ENCODE assay signal across 8 cellular contexts in genomic region chrX:39613508-39613921, GRCh38.
A peak's percentile ranks its signal among the peaks of the same experiment; 100 is the strongest.
DNase-seq lines count a peak whose midpoint lies in the region; ATAC-seq and TF ChIP-seq lines count a peak whose summit lies in the region.

No MANE protein-coding gene starts in this region.

- peaks cover 37% of the 10 kb centered on the region for H3K4me1 ChIP-seq in iPS-18a (ENCODE audit: control insufficient read depth, low read depth, low read length)

- no peaks in the 10 kb centered on the region for H3K9me3 ChIP-seq in iPS-18a (ENCODE audit: control insufficient read depth, low read depth, low read length)

- peaks cover 21% of the 10 kb centered on the region for H3K4me1 Mint-ChIP-seq in T-helper 1 cell treated with Interleukin-12 subunit alpha and Interleukin-12 subunit beta and Interleukin-4 antibody, amounts not matched to agents 30 μg/mL and 1 μg/mL, for 36 hours (ENCODE audit: low read depth)

- no peaks in the 10 kb centered on the region for H3K27me3 Mint-ChIP-seq in T-helper 1 cell treated with Interleukin-12 subunit alpha and Interleukin-12 subunit beta and Interleukin-4 antibody, amounts not matched to agents 30 μg/mL and 1 μg/mL, for 36 hours (ENCODE audit: low read depth)

- no peaks in the 10 kb centered on the region for H3K9me3 Mint-ChIP-seq in T-helper 1 cell treated with Interleukin-12 subunit alpha and Interleukin-12 subunit beta and Interleukin-4 antibody, amounts not matched to agents 30 μg/mL and 1 μg/mL, for 36 hours

- peak overlapping the region; percentile 3 for H3K27ac ChIP-seq in iPS-18a (ENCODE audit: low read length)

- ATAC-seq in GM21619 (IDR thresholded peaks at IDR 0.05; ENCODE audit: unreplicated experiment) = no peak

- H3K36me3 Mint-ChIP-seq in T-helper 1 cell treated with Interleukin-12 subunit alpha and Interleukin-12 subunit beta and Interleukin-4 antibody, amounts not matched to agents 30 μg/mL and 1 μg/mL, for 36 hours (ENCODE audit: low read depth) = no peaks in the 10 kb centered on the region

- TF ChIP-seq CTCF in foreskin fibroblast (IDR thresholded peaks at IDR 0.05; ENCODE audit: low read depth, low read length) = no peak

- peaks cover 7% of the 10 kb centered on the region for H3K27me3 ChIP-seq in iPS-18a (ENCODE audit: control insufficient read depth, insufficient read depth, low read length)

- no peaks in the 10 kb centered on the region for H3K36me3 ChIP-seq in iPS-18a (ENCODE audit: control insufficient read depth, low read depth, low read length)

- H3K4me3 ChIP-seq in iPS-18a (ENCODE audit: low read length) = peak overlapping the region; percentile 56
- no peak overlapping the region for H3K4me3 ChIP-seq in foreskin fibroblast (ENCODE audit: low read depth in 1 of 2, low read length in 2 of 2)

- peak overlapping the region; percentile 70 for H3K27ac Mint-ChIP-seq in T-helper 1 cell treated with Interleukin-12 subunit alpha and Interleukin-12 subunit beta and Interleukin-4 antibody, amounts not matched to agents 30 μg/mL and 1 μg/mL, for 36 hours

- H3K4me3 Mint-ChIP-seq in T-helper 1 cell treated with Interleukin-12 subunit alpha and Interleukin-12 subunit beta and Interleukin-4 antibody, amounts not matched to agents 30 μg/mL and 1 μg/mL, for 36 hours = peak overlapping the region; percentile 81

- DNase-seq in T-helper 1 cell (no peak), NCI-H146 (lab: John Stamatoyannopoulos, UW) (peak; percentile 83), foreskin fibroblast (no peak)
- peak; percentile 53 for DNase-seq in activated CD8-positive, alpha-beta memory T cell treated with anti-CD3 and anti-CD28 coated beads, Interleukin-2, amount 50 U/mL, for 48 hours
- peak; percentile 1 for DNase-seq in stimulated activated CD8-positive, alpha-beta memory T cell treated with anti-CD3 and anti-CD28 coated beads, Interleukin-12 subunit alpha, Interleukin-12 subunit beta, amount 100 ng/mL, for 4 hours (ENCODE audit: low read depth)

- H3K9ac ChIP-seq in iPS-18a (ENCODE audit: low read length) = peak overlapping the region; percentile 41

Comparison
In these comparisons a context has a peak if more than half of its experiments do, and no peak if none do; other contexts are left out.
1. DNase-seq: peak in NCI-H146 (single experiment), activated CD8-positive, alpha-beta memory T cell treated with anti-CD3 and anti-CD28 coated beads, Interleukin-2, amount 50 U/mL, for 48 hours (single experiment) and stimulated activated CD8-positive, alpha-beta memory T cell treated with anti-CD3 and anti-CD28 coated beads, Interleukin-12 subunit alpha, Interleukin-12 subunit beta, amount 100 ng/mL, for 4 hours (single experiment); none in T-helper 1 cell (0 of 5) and foreskin fibroblast (0 of 2).